In the genomic region with DNA sequence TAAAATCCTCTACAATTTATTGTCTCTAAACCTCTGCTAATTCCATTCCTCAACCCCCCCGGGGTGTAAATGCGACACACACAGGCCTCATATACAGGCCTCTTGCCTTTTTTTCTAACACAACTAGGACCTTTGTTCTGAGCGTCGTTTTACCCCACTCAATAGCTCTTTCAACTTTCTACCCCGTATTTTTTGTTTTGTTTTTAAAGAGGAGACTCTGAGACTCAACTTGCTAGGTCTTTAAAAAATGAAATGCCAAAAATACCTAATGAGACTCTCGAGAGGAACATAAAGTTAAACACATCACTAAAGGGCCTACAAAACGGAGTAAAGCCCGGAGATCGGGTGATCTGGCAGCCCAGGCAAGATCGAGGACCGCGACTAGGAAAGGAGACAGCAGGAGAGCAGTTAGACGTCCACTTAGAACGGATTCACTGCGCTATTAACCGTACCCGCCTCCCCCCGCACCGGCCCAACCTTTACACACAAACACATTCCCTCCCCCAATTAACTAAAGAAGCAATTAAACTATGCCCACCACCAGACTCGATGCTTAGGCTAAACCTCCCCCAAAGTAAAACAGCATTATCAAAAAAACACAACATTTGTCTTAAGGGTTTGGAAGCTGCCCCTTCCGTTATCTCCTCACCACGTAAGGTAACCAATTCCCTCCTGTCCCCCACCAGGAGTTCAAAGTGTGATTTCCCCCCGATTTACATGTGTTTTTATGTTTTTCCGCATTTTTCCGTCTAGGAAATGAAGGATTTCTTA, we compare ENCODE assay signal across 8 cellular contexts.
DNase-seq lines count a peak whose midpoint lies in the region; ATAC-seq and TF ChIP-seq lines count a peak whose summit lies in the region.

No MANE protein-coding gene starts in this region.

- peaks cover 4% of the 10 kb centered on the region for H3K9me3 Mint-ChIP-seq in activated naive CD8-positive, alpha-beta T cell treated with anti-CD3 and anti-CD28 coated beads, Interleukin-2, amount 50 U/mL, for 24 hours

- peak overlapping the region; percentile 98 for H3K4me3 Mint-ChIP-seq in activated naive CD8-positive, alpha-beta T cell treated with anti-CD3 and anti-CD28 coated beads, Interleukin-2, amount 50 U/mL, for 24 hours

- H3K4me1 Mint-ChIP-seq in activated naive CD8-positive, alpha-beta T cell treated with anti-CD3 and anti-CD28 coated beads, Interleukin-2, amount 50 U/mL, for 24 hours: peaks cover 50% of the 10 kb centered on the region

- H3K27me3 Mint-ChIP-seq in activated naive CD8-positive, alpha-beta T cell treated with anti-CD3 and anti-CD28 coated beads, Interleukin-2, amount 50 U/mL, for 24 hours: no peaks in the 10 kb centered on the region

- peak overlapping the region; percentile 97 for H3K27ac Mint-ChIP-seq in activated naive CD8-positive, alpha-beta T cell treated with anti-CD3 and anti-CD28 coated beads, Interleukin-2, amount 50 U/mL, for 24 hours

- ATAC-seq in activated naive CD8-positive, alpha-beta T cell treated with anti-CD3 and anti-CD28 coated beads, Interleukin-2, amount 50 U/mL, for 24 hours: no peak
- ATAC-seq in GM18505 (IDR thresholded peaks at IDR 0.05; ENCODE audit: unreplicated experiment) (no peak), HG03460 (IDR thresholded peaks at IDR 0.05; ENCODE audit: unreplicated experiment) (no peak)

- peak overlapping the region; percentile 59 for H3K4me3 ChIP-seq in iPS-18c (ENCODE audit: insufficient read depth, low read depth, low read length)

- TF ChIP-seq POLR2A in GM18505 (IDR thresholded peaks at IDR 0.05; ENCODE audit: borderline replicate concordance, extremely low read depth, insufficient read depth, insufficient read length): no peak

- DNase-seq in EH (ENCODE audit: low read depth): peak; percentile 26
- peak; percentile 19 for DNase-seq in NCI-H82 treated with DMSO at 0.1 percent for 48 hours (lab: John Stamatoyannopoulos, UW; ENCODE audit: unreplicated experiment)
- peak; percentile 30 for DNase-seq in activated naive CD8-positive, alpha-beta T cell treated with anti-CD3 and anti-CD28 coated beads, Interleukin-2, amount 50 U/mL, for 24 hours
- DNase-seq in stimulated activated CD4-positive, alpha-beta T cell treated with anti-CD3 and anti-CD28 coated beads, Interleukin-2, amount 100 ng/mL, for 24 hours: peak; percentile 25 to 38
- DNase-seq in cerebellar nuclear complex (lab: John Stamatoyannopoulos, UW): no peak

- H3K9me3 ChIP-seq in iPS-18c (ENCODE audit: control insufficient read depth, insufficient read depth, low read length): no peaks in the 10 kb centered on the region

- peaks cover 23% of the 10 kb centered on the region for H3K36me3 Mint-ChIP-seq in activated naive CD8-positive, alpha-beta T cell treated with anti-CD3 and anti-CD28 coated beads, Interleukin-2, amount 50 U/mL, for 24 hours (ENCODE audit: low read depth)

Comparison
In these comparisons a context has a peak if more than half of its experiments do, and no peak if none do; other contexts are left out.
1. DNase-seq: peak in EH (single experiment), NCI-H82 treated with DMSO at 0.1 percent for 48 hours (single experiment), activated naive CD8-positive, alpha-beta T cell treated with anti-CD3 and anti-CD28 coated beads, Interleukin-2, amount 50 U/mL, for 24 hours (single experiment) and stimulated activated CD4-positive, alpha-beta T cell treated with anti-CD3 and anti-CD28 coated beads, Interleukin-2, amount 100 ng/mL, for 24 hours (2 of 2); none in cerebellar nuclear complex (0 of 2).